20 cellular contexts compared by ENCODE assay signal in genomic region chr22:20439556-20439927, GRCh38. TPM values are rescaled to one million over a fixed set of nuclear protein-coding genes. Genes with fewer than 3 reads are reported as not detected.
DNase-seq lines count a peak whose midpoint lies in the region; ATAC-seq and TF ChIP-seq lines count a peak whose summit lies in the region.
"Had no signal": no experiment of that assay in that cellular context is flagged by ENCODE, and none has a peak within 500 bp of the region (broad histone marks: within the 10 kb centered on the region; RNA-seq: fewer than 3 reads in every experiment).

No MANE protein-coding gene starts in this region.

- H3K9me3 Mint-ChIP-seq in CD4-positive, alpha-beta T cell: no peaks in the 10 kb centered on the region
- H3K9me3 Mint-ChIP-seq in activated naive CD8-positive, alpha-beta T cell treated with anti-CD3 and anti-CD28 coated beads, Interleukin-2, amount 10 ng/mL, durations not matched to agents 7 days and 5 days: no peaks in the 10 kb centered on the region
- H3K9me3 Mint-ChIP-seq in osteocyte (ENCODE audit: unreplicated experiment): no peaks in the 10 kb centered on the region
- no peaks in the 10 kb centered on the region for H3K9me3 Mint-ChIP-seq in activated CD8-positive, alpha-beta T cell treated with anti-CD3 and anti-CD28 coated beads for 36 hours
- H3K9me3 Mint-ChIP-seq in CD4-positive, alpha-beta memory T cell: no peaks in the 10 kb centered on the region
- H3K9me3 Mint-ChIP-seq: stimulated activated naive CD8-positive, alpha-beta T cell treated with anti-CD3 and anti-CD28 coated beads, Interleukin-15, amount 100 ng/mL, for 72 hours had no signal

- TF ChIP-seq CTCF in CD4-positive, alpha-beta T cell (IDR thresholded peaks at IDR 0.05): no peak
- no peak for TF ChIP-seq CTCF in osteocyte (IDR thresholded peaks at IDR 0.05)
- TF ChIP-seq CTCF in activated CD8-positive, alpha-beta T cell treated with anti-CD3 and anti-CD28 coated beads for 36 hours (IDR thresholded peaks at IDR 0.05): no peak

- intact Hi-C loops in CD4-positive, alpha-beta T cell (cut with DNase I, micrococcal nuclease): no loop called here
- intact Hi-C loops in activated CD8-positive, alpha-beta T cell treated with anti-CD3 and anti-CD28 coated beads for 36 hours (cut with micrococcal nuclease): loop anchor here (10.0 kb wide), 1 partner anchor 55 kb away; the partner anchor contains the start of gene KLHL22
- intact Hi-C loops in CD4-positive, alpha-beta memory T cell (cut with micrococcal nuclease): no loop called here

- no peak overlapping the region for H3K27ac ChIP-seq in CD4-positive, alpha-beta T cell (ENCODE audit: low read depth, low read length)
- H3K27ac ChIP-seq in CD4-positive, alpha-beta memory T cell (ENCODE audit: low read depth, low read length): no peak overlapping the region
- H3K27ac ChIP-seq: C4-2B, HL-60, left lung, SJSA1 had no signal

- CTCF ChIA-PET in CD4-positive, alpha-beta T cell (lab: Charles Lee): no interaction called here
- CTCF ChIA-PET in activated CD8-positive, alpha-beta T cell treated with anti-CD3 and anti-CD28 coated beads for 36 hours (lab: Charles Lee): interaction anchor here (1.0 to 1.9 kb wide), 2 partner anchors 16 to 59 kb away, joined by 3 to 6 read pairs; no protein-coding TSS in a partner anchor
- CTCF ChIA-PET in CD4-positive, alpha-beta memory T cell (lab: Charles Lee; ENCODE audit: partially characterized antibody): no interaction called here

- peaks cover 29% of the 10 kb centered on the region for H3K36me3 Mint-ChIP-seq in CD4-positive, alpha-beta T cell (ENCODE audit: low read depth)
- peaks cover 3% of the 10 kb centered on the region for H3K36me3 Mint-ChIP-seq in activated naive CD8-positive, alpha-beta T cell treated with anti-CD3 and anti-CD28 coated beads, Interleukin-2, amount 10 ng/mL, durations not matched to agents 7 days and 5 days
- H3K36me3 Mint-ChIP-seq in osteocyte (ENCODE audit: unreplicated experiment): peaks cover 17% of the 10 kb centered on the region
- peaks cover 8% of the 10 kb centered on the region for H3K36me3 Mint-ChIP-seq in activated CD8-positive, alpha-beta T cell treated with anti-CD3 and anti-CD28 coated beads for 36 hours (ENCODE audit: low read depth)
- peaks cover 14 to 15% of the 10 kb centered on the region in 2 donors for H3K36me3 Mint-ChIP-seq in CD4-positive, alpha-beta memory T cell

- POLR2A ChIA-PET in CD4-positive, alpha-beta T cell (lab: Charles Lee): no interaction called here
- POLR2A ChIA-PET in activated naive CD8-positive, alpha-beta T cell treated with anti-CD3 and anti-CD28 coated beads, Interleukin-2, amount 10 ng/mL, durations not matched to agents 7 days and 5 days (lab: Charles Lee): no interaction called here
- POLR2A ChIA-PET in activated CD8-positive, alpha-beta T cell treated with anti-CD3 and anti-CD28 coated beads for 36 hours (lab: Charles Lee): interaction anchor here (1.4 kb wide), 1 partner anchor 21 kb away, joined by 4 read pairs; no protein-coding TSS in a partner anchor
- POLR2A ChIA-PET in CD4-positive, alpha-beta memory T cell (lab: Charles Lee; ENCODE audit: partially characterized antibody): no interaction called here

- peaks cover 36% of the 10 kb centered on the region for H3K27me3 ChIP-seq in CD4-positive, alpha-beta T cell (ENCODE audit: control insufficient read depth, insufficient read depth, low read length)
- peaks cover 24% of the 10 kb centered on the region for H3K27me3 ChIP-seq in CD4-positive, alpha-beta memory T cell (ENCODE audit: insufficient read depth, low read length)
- H3K27me3 ChIP-seq: SJSA1 had no signal

- H3K4me1 ChIP-seq in CD4-positive, alpha-beta memory T cell (ENCODE audit: insufficient read depth, low read length): peaks cover 23% of the 10 kb centered on the region

- H3K4me3 ChIP-seq in CD4-positive, alpha-beta memory T cell (ENCODE audit: low read length in 2 of 2): no peak overlapping the region
- H3K4me3 ChIP-seq: left lung, SJSA1, transverse colon had no signal

- no peak for ATAC-seq in CD4-positive, alpha-beta T cell (ENCODE audit: poor library complexity)
- no peak for ATAC-seq in activated naive CD8-positive, alpha-beta T cell treated with anti-CD3 and anti-CD28 coated beads, Interleukin-2, amount 10 ng/mL, durations not matched to agents 7 days and 5 days (ENCODE audit: low read depth)
- ATAC-seq in GM19351 (IDR thresholded peaks at IDR 0.05; ENCODE audit: unreplicated experiment): no peak
- ATAC-seq in activated CD8-positive, alpha-beta T cell treated with anti-CD3 and anti-CD28 coated beads for 36 hours: no peak
- ATAC-seq: stimulated activated naive CD8-positive, alpha-beta T cell treated with anti-CD3 and anti-CD28 coated beads, Interleukin-15, amount 100 ng/mL, for 72 hours had no signal

- H3K27me3 Mint-ChIP-seq in CD4-positive, alpha-beta T cell: peaks cover 34% of the 10 kb centered on the region
- H3K27me3 Mint-ChIP-seq in activated naive CD8-positive, alpha-beta T cell treated with anti-CD3 and anti-CD28 coated beads, Interleukin-2, amount 10 ng/mL, durations not matched to agents 7 days and 5 days: peaks cover 33% of the 10 kb centered on the region
- no peaks in the 10 kb centered on the region for H3K27me3 Mint-ChIP-seq in osteocyte (ENCODE audit: unreplicated experiment)
- H3K27me3 Mint-ChIP-seq in activated CD8-positive, alpha-beta T cell treated with anti-CD3 and anti-CD28 coated beads for 36 hours: peaks cover 29% of the 10 kb centered on the region
- peaks cover 23% of the 10 kb centered on the region in 2 donors for H3K27me3 Mint-ChIP-seq in CD4-positive, alpha-beta memory T cell

- H3K9me3 ChIP-seq in CD4-positive, alpha-beta T cell (ENCODE audit: control insufficient read depth, low read length): no peaks in the 10 kb centered on the region
- no peaks in the 10 kb centered on the region for H3K9me3 ChIP-seq in CD4-positive, alpha-beta memory T cell (ENCODE audit: control insufficient read depth in 1 of 2, low read length in 2 of 2)
- H3K9me3 ChIP-seq: left lung, transverse colon had no signal

- H3K4me1 Mint-ChIP-seq in CD4-positive, alpha-beta T cell (ENCODE audit: low read depth): peaks cover 18% of the 10 kb centered on the region
- H3K4me1 Mint-ChIP-seq in activated naive CD8-positive, alpha-beta T cell treated with anti-CD3 and anti-CD28 coated beads, Interleukin-2, amount 10 ng/mL, durations not matched to agents 7 days and 5 days: peaks cover 10% of the 10 kb centered on the region
- peaks cover 51% of the 10 kb centered on the region for H3K4me1 Mint-ChIP-seq in osteocyte (ENCODE audit: unreplicated experiment)
- peaks cover 11% of the 10 kb centered on the region for H3K4me1 Mint-ChIP-seq in activated CD8-positive, alpha-beta T cell treated with anti-CD3 and anti-CD28 coated beads for 36 hours (ENCODE audit: low read depth)
- H3K4me1 Mint-ChIP-seq in CD4-positive, alpha-beta memory T cell: peaks cover 5 to 19% (median 12%) of the 10 kb centered on the region in 4 donors

- DNase-seq in CD4-positive, alpha-beta T cell: no peak
- peak; percentile 22 for DNase-seq in activated naive CD8-positive, alpha-beta T cell treated with anti-CD3 and anti-CD28 coated beads, Interleukin-2, amount 10 ng/mL, durations not matched to agents 7 days and 5 days
- DNase-seq in islet precursor cell (peak; percentile 50), osteocyte (ENCODE audit: extremely low spot score, unreplicated experiment) (no peak), NCI-H1694 (lab: John Stamatoyannopoulos, UW) (no peak)
- no peak for DNase-seq in activated CD8-positive, alpha-beta T cell treated with anti-CD3 and anti-CD28 coated beads for 36 hours
- no peak for DNase-seq in CD4-positive, alpha-beta memory T cell
- DNase-seq: activated CD4-positive, alpha-beta T cell treated with anti-CD3 and anti-CD28 coated beads for 48 hours; NCI-H1417; NCI-H524 treated with DMSO at 0.1 percent for 48 hours; occipital lobe; stimulated activated CD4-positive, alpha-beta T cell treated with anti-CD3 and anti-CD28 coated beads, Interleukin-4, amount 100 ng/mL, for 24 hours; stimulated activated naive CD8-positive, alpha-beta T cell treated with anti-CD3 and anti-CD28 coated beads, Interleukin-15, amount 100 ng/mL, for 72 hours; T-helper 2 cell; transverse colon had no signal

- peak overlapping the region; percentile 14 for H3K4me3 Mint-ChIP-seq in CD4-positive, alpha-beta T cell
- H3K4me3 Mint-ChIP-seq in activated naive CD8-positive, alpha-beta T cell treated with anti-CD3 and anti-CD28 coated beads, Interleukin-2, amount 10 ng/mL, durations not matched to agents 7 days and 5 days: no peak overlapping the region
- H3K4me3 Mint-ChIP-seq in osteocyte (ENCODE audit: unreplicated experiment): no peak overlapping the region
- no peak overlapping the region for H3K4me3 Mint-ChIP-seq in activated CD8-positive, alpha-beta T cell treated with anti-CD3 and anti-CD28 coated beads for 36 hours
- H3K4me3 Mint-ChIP-seq in CD4-positive, alpha-beta memory T cell: peak overlapping the region in 4 of 8 donors; percentile 7 to 37 (median 34)
- H3K4me3 Mint-ChIP-seq: stimulated activated naive CD8-positive, alpha-beta T cell treated with anti-CD3 and anti-CD28 coated beads, Interleukin-15, amount 100 ng/mL, for 72 hours had no signal

- H3K36me3 ChIP-seq in CD4-positive, alpha-beta memory T cell (ENCODE audit: insufficient read depth, low read length): peaks cover 3% of the 10 kb centered on the region

- no peak overlapping the region for H3K27ac Mint-ChIP-seq in CD4-positive, alpha-beta T cell
- H3K27ac Mint-ChIP-seq in activated naive CD8-positive, alpha-beta T cell treated with anti-CD3 and anti-CD28 coated beads, Interleukin-2, amount 10 ng/mL, durations not matched to agents 7 days and 5 days: no peak overlapping the region
- peak overlapping the region; percentile 50 for H3K27ac Mint-ChIP-seq in osteocyte (ENCODE audit: unreplicated experiment)
- H3K27ac Mint-ChIP-seq in activated CD8-positive, alpha-beta T cell treated with anti-CD3 and anti-CD28 coated beads for 36 hours: no peak overlapping the region
- peak overlapping the region in 1 of 7 donors; percentile 63 for H3K27ac Mint-ChIP-seq in CD4-positive, alpha-beta memory T cell
- H3K27ac Mint-ChIP-seq: stimulated activated naive CD8-positive, alpha-beta T cell treated with anti-CD3 and anti-CD28 coated beads, Interleukin-15, amount 100 ng/mL, for 72 hours had no signal

RNA-seq across cellular contexts. Expression of gene SCARF2, which starts 1.9 kb away (rescaled TPM):
- 1 to 10 TPM; 2.5 to 3.1 TPM for total RNA-seq in CD4-positive, alpha-beta T cell
- 1 to 10 TPM; 1.5 to 1.7 TPM for total RNA-seq in activated naive CD8-positive, alpha-beta T cell treated with anti-CD3 and anti-CD28 coated beads, Interleukin-2, amount 10 ng/mL, durations not matched to agents 7 days and 5 days
- 48.4 and 50.8 TPM in 2 replicates for total RNA-seq in osteocyte
- under 1 TPM; 0.20 to 0.27 TPM for total RNA-seq in activated CD8-positive, alpha-beta T cell treated with anti-CD3 and anti-CD28 coated beads for 36 hours
- total RNA-seq in CD4-positive, alpha-beta memory T cell: 1 to 10 TPM; 2.6 to 2.7 TPM
- polyA plus RNA-seq in CD4-positive, alpha-beta memory T cell: 1 to 10 TPM in 1 of 2 donors, under 1 TPM in 1; 0.12 to 1.1 TPM

RNA-seq across cellular contexts. Expression of gene ZNF74, which starts 45.6 kb away (rescaled TPM):
- total RNA-seq in CD4-positive, alpha-beta T cell: 1 to 10 TPM; 1.7 to 2.3 TPM
- 10 to 100 TPM; 10.7 to 13.3 TPM for total RNA-seq in activated naive CD8-positive, alpha-beta T cell treated with anti-CD3 and anti-CD28 coated beads, Interleukin-2, amount 10 ng/mL, durations not matched to agents 7 days and 5 days
- total RNA-seq in osteocyte: 19.6 and 20.4 TPM in 2 replicates
- 10 to 100 TPM; 11.8 to 13.4 TPM for total RNA-seq in activated CD8-positive, alpha-beta T cell treated with anti-CD3 and anti-CD28 coated beads for 36 hours
- 10 to 100 TPM; 16.5 to 17.4 TPM for total RNA-seq in CD4-positive, alpha-beta memory T cell
- polyA plus RNA-seq in CD4-positive, alpha-beta memory T cell: 10 to 100 TPM in 1 of 2 donors, 1 to 10 TPM in 1; 3.0 to 10.1 TPM

RNA-seq across cellular contexts. Expression of gene KLHL22, which starts 56.1 kb away (rescaled TPM):
- total RNA-seq in CD4-positive, alpha-beta T cell: 10 to 100 TPM; 24.1 to 27.7 TPM
- total RNA-seq in activated naive CD8-positive, alpha-beta T cell treated with anti-CD3 and anti-CD28 coated beads, Interleukin-2, amount 10 ng/mL, durations not matched to agents 7 days and 5 days: 10 to 100 TPM; 31.7 to 37.3 TPM
- 44.7 and 46.3 TPM in 2 replicates for total RNA-seq in osteocyte
- total RNA-seq in activated CD8-positive, alpha-beta T cell treated with anti-CD3 and anti-CD28 coated beads for 36 hours: 10 to 100 TPM; 16.3 to 17.9 TPM
- 10 to 100 TPM; 60.2 to 63.1 TPM for total RNA-seq in CD4-positive, alpha-beta memory T cell
- 10 to 100 TPM; 19.4 to 23.9 TPM for polyA plus RNA-seq in CD4-positive, alpha-beta memory T cell

Comparison
In these comparisons a context has a peak if more than half of its experiments do, and no peak if none do; other contexts are left out.
1. DNase-seq: peak in activated naive CD8-positive, alpha-beta T cell treated with anti-CD3 and anti-CD28 coated beads, Interleukin-2, amount 10 ng/mL, durations not matched to agents 7 days and 5 days (single experiment) and islet precursor cell (single experiment); none in CD4-positive, alpha-beta T cell (0 of 10), osteocyte (single experiment), activated CD8-positive, alpha-beta T cell treated with anti-CD3 and anti-CD28 coated beads for 36 hours (single experiment), NCI-H1694 (single experiment) and CD4-positive, alpha-beta memory T cell (0 of 5).
2. RNA of gene SCARF2, which starts 1.9 kb away (total RNA-seq): 48.4 to 50.8 TPM in osteocyte; 2.5 to 3.1 TPM in CD4-positive, alpha-beta T cell, 2.6 to 2.7 TPM in CD4-positive, alpha-beta memory T cell, 1.5 to 1.7 TPM in activated naive CD8-positive, alpha-beta T cell treated with anti-CD3 and anti-CD28 coated beads, Interleukin-2, amount 10 ng/mL, durations not matched to agents 7 days and 5 days and 0.20 to 0.27 TPM in activated CD8-positive, alpha-beta T cell treated with anti-CD3 and anti-CD28 coated beads for 36 hours; every median in the first group is over 10 times any median in the second.